Comparison of ENCODE assay signal across 24 cellular contexts in genomic region chr4:20391224-20391623, GRCh38.
DNase-seq lines count a peak whose midpoint lies in the region; ATAC-seq, FAIRE-seq and TF ChIP-seq lines count a peak whose summit lies in the region.
"Had no signal": no experiment of that assay in that cellular context is flagged by ENCODE, and none has a peak within 500 bp of the region (broad histone marks: within the 10 kb centered on the region; RNA-seq: fewer than 3 reads in every experiment).

No MANE protein-coding gene starts in this region.

- no peaks in the 10 kb centered on the region for H3K4me1 ChIP-seq in astrocyte (ENCODE audit: insufficient read depth, low read length)
- H3K4me1 ChIP-seq: A549, prostate gland had no signal

- no peak overlapping the region for H3K27ac ChIP-seq in astrocyte (ENCODE audit: low read depth, low read length)
- H3K27ac ChIP-seq: A549, cardiac muscle cell, KMS-11, prostate gland had no signal

- H3K27me3 ChIP-seq in astrocyte (ENCODE audit: insufficient read depth, low read length) = no peaks in the 10 kb centered on the region
- H3K27me3 ChIP-seq: cardiac muscle cell had no signal

- no peak overlapping the region for H3K4me2 ChIP-seq in astrocyte (ENCODE audit: low read length)
- H3K4me2 ChIP-seq: A549, KMS-11 had no signal

- no peaks in the 10 kb centered on the region for H3K9me3 Mint-ChIP-seq in HFFc6
- no peaks in the 10 kb centered on the region for H3K9me3 Mint-ChIP-seq in astrocyte (ENCODE audit: unreplicated experiment)
- H3K9me3 Mint-ChIP-seq: activated B cell treated with CpG ODN at 0.5 μM for 24 hours; activated CD4-positive, alpha-beta memory T cell treated with anti-CD3 and anti-CD28 coated beads for 36 hours; CD4-positive, alpha-beta T cell; neural crest cell; T-helper 2 cell treated with Interferon-gamma antibody and Interleukin-4, amounts not matched to agents 5 μg/mL and 100 μg/mL, for 36 hours had no signal

- DNase-seq in AG08395 (ENCODE audit: low spot score) (peak; percentile 21), HFFc6 (peak; percentile 27), astrocyte (ENCODE audit: low read depth) (peak; percentile 62), fibroblast of the conjunctiva (ENCODE audit: low read depth) (peak; percentile 24), NK-92 (lab: John Stamatoyannopoulos, UW; ENCODE audit: unreplicated experiment) (no peak), amygdala (lab: John Stamatoyannopoulos, UW) (no peak)
- no peak for DNase-seq in activated effector memory CD4-positive, alpha-beta T cell treated with anti-CD3 and anti-CD28 coated beads, Interleukin-2, amount 50 U/mL, for 16 hours
- DNase-seq: activated B cell treated with CpG ODN at 0.5 μM for 24 hours; activated CD4-positive, alpha-beta memory T cell treated with anti-CD3 and anti-CD28 coated beads for 36 hours; CD4-positive, alpha-beta T cell; DMS53; head of caudate nucleus; NCI-H1048; NCI-H774; stimulated activated CD4-positive, alpha-beta T cell treated with anti-CD3 and anti-CD28 coated beads, Interleukin-4, amount 100 ng/mL, for 4 hours; substantia nigra had no signal

- peaks cover 19% of the 10 kb centered on the region for H3K4me1 Mint-ChIP-seq in HFFc6 (ENCODE audit: low read depth)
- no peaks in the 10 kb centered on the region for H3K4me1 Mint-ChIP-seq in astrocyte (ENCODE audit: low read depth, unreplicated experiment)
- H3K4me1 Mint-ChIP-seq: activated B cell treated with CpG ODN at 0.5 μM for 24 hours, neural crest cell had no signal

- no peak overlapping the region for H3K9ac ChIP-seq in astrocyte (ENCODE audit: low read length)
- H3K9ac ChIP-seq: KMS-11 had no signal

- no peak for ATAC-seq in GM18498 (IDR thresholded peaks at IDR 0.05; ENCODE audit: unreplicated experiment)
- ATAC-seq: A549 had no signal

- H3K9me3 ChIP-seq in astrocyte (ENCODE audit: insufficient read depth, low read depth, low read length) = no peaks in the 10 kb centered on the region
- H3K9me3 ChIP-seq: A549, prostate gland had no signal

- H3K4me3 Mint-ChIP-seq in HFFc6 = no peak overlapping the region
- H3K4me3 Mint-ChIP-seq in astrocyte (ENCODE audit: unreplicated experiment) = no peak overlapping the region
- H3K4me3 Mint-ChIP-seq: activated B cell treated with CpG ODN at 0.5 μM for 24 hours; activated CD4-positive, alpha-beta memory T cell treated with anti-CD3 and anti-CD28 coated beads for 36 hours; activated naive CD8-positive, alpha-beta T cell; CD4-positive, alpha-beta T cell; neural crest cell; T-helper 2 cell treated with Interferon-gamma antibody and Interleukin-4, amounts not matched to agents 5 μg/mL and 100 μg/mL, for 36 hours had no signal

- H3K4me3 ChIP-seq in astrocyte (ENCODE audit: insufficient read depth, low read depth, low read length) = no peak overlapping the region
- H3K4me3 ChIP-seq: A549, cardiac muscle cell, prostate gland had no signal

- no peaks in the 10 kb centered on the region for H3K36me3 ChIP-seq in astrocyte (ENCODE audit: insufficient read depth, low read length)
- H3K36me3 ChIP-seq: cardiac muscle cell, prostate gland had no signal

- no peak overlapping the region for H2AFZ ChIP-seq in astrocyte (ENCODE audit: low read depth, low read length)

- H4K20me1 ChIP-seq in astrocyte (ENCODE audit: insufficient read depth, low read length) = no peaks in the 10 kb centered on the region

- no peak for FAIRE-seq in astrocyte (lab: Jason Lieb, UNC)
- FAIRE-seq: A549 had no signal

- no peaks in the 10 kb centered on the region; the same call in 1 of the 2 replicates for H3K27me3 Mint-ChIP-seq in HFFc6 (ENCODE audit: insufficient read depth)
- H3K27me3 Mint-ChIP-seq in astrocyte (ENCODE audit: low read depth, unreplicated experiment) = no peaks in the 10 kb centered on the region
- H3K27me3 Mint-ChIP-seq: activated B cell treated with CpG ODN at 0.5 μM for 24 hours; activated CD4-positive, alpha-beta memory T cell treated with anti-CD3 and anti-CD28 coated beads for 36 hours; CD4-positive, alpha-beta T cell had no signal

- H3K27ac Mint-ChIP-seq in HFFc6 (no peak overlapping the region), astrocyte (ENCODE audit: unreplicated experiment) (no peak overlapping the region)
- H3K27ac Mint-ChIP-seq: activated B cell treated with CpG ODN at 0.5 μM for 24 hours; activated CD4-positive, alpha-beta memory T cell treated with anti-CD3 and anti-CD28 coated beads for 36 hours; activated naive CD8-positive, alpha-beta T cell; CD4-positive, alpha-beta T cell; T-helper 2 cell treated with Interferon-gamma antibody and Interleukin-4, amounts not matched to agents 5 μg/mL and 100 μg/mL, for 36 hours had no signal

- H3K36me3 Mint-ChIP-seq in HFFc6 (ENCODE audit: low read depth) (no peaks in the 10 kb centered on the region), astrocyte (ENCODE audit: low read depth, unreplicated experiment) (no peaks in the 10 kb centered on the region)
- H3K36me3 Mint-ChIP-seq: activated CD4-positive, alpha-beta memory T cell treated with anti-CD3 and anti-CD28 coated beads for 36 hours; activated naive CD8-positive, alpha-beta T cell had no signal

- TF ChIP-seq CTCF in HFFc6 (IDR thresholded peaks at IDR 0.05) (no peak), astrocyte (IDR thresholded peaks at IDR 0.05; ENCODE audit: insufficient read depth, low read depth, low read length) (no peak)

- H3K79me2 ChIP-seq in astrocyte (ENCODE audit: insufficient read depth, low read length) = no peaks in the 10 kb centered on the region

Comparison
In these comparisons a context has a peak if more than half of its experiments do, and no peak if none do; other contexts are left out.
1. DNase-seq: peak in AG08395 (single experiment), HFFc6 (single experiment), astrocyte (single experiment) and fibroblast of the conjunctiva (single experiment); none in NK-92 (single experiment), activated effector memory CD4-positive, alpha-beta T cell treated with anti-CD3 and anti-CD28 coated beads, Interleukin-2, amount 50 U/mL, for 16 hours (single experiment) and amygdala (0 of 56).